ENCODE assay signal across 2 cellular contexts in genomic region chr14:69484444-69485113, GRCh38.
TF ChIP-seq lines count a peak whose summit lies in the region.

TSS of gene PLEKHD1 (plus strand) at chr14:69484728. CDS start at chr14:69484966, 238 bp downstream.

TF ChIP-seq in IMR-90, 13 proteins besides CTCF, POLR2A, EP300 and RAD21 (continued from another document):
- no peak for TF ChIP-seq SMC3 (IDR thresholded peaks at IDR 0.05; ENCODE audit: low read depth, low read length)
- no peak for TF ChIP-seq FOS (IDR thresholded peaks at IDR 0.05; ENCODE audit: low read depth, low read length)
- no peak for TF ChIP-seq MAFK (IDR thresholded peaks at IDR 0.05; ENCODE audit: low read depth, low read length)

TF ChIP-seq in K562, 482 proteins besides CTCF, POLR2A, EP300 and RAD21 (continued from another document):
- no peak for TF ChIP-seq HBP1 (CRISPR knock-in tag; IDR thresholded peaks at IDR 0.05)
- no peak for TF ChIP-seq MED1 (CRISPR knock-in tag; IDR thresholded peaks at IDR 0.05; ENCODE audit: borderline replicate concordance)
- no peak for TF ChIP-seq SAP30 (IDR thresholded peaks at IDR 0.05; ENCODE audit: borderline replicate concordance, insufficient read depth, low read depth, low read length, poor library complexity, severe bottlenecking)
- TF ChIP-seq KLF6 (CRISPR knock-in tag; IDR thresholded peaks at IDR 0.05; ENCODE audit: borderline replicate concordance), result no peak
- TF ChIP-seq PHF20 (IDR thresholded peaks at IDR 0.05; ENCODE audit: partially characterized antibody), result no peak
- TF ChIP-seq KHSRP (IDR thresholded peaks at IDR 0.05), result no peak
- TF ChIP-seq E2F6 (IDR thresholded peaks at IDR 0.05; ENCODE audit: borderline replicate concordance in 1 of 2, extremely low read depth in 1 of 2, insufficient read depth in 1 of 2, insufficient read length in 1 of 2, low read depth in 1 of 2, low read length in 1 of 2, poor library complexity in 1 of 2, severe bottlenecking in 1 of 2), result no peak
- TF ChIP-seq RAD51 (IDR thresholded peaks at IDR 0.05; ENCODE audit: borderline replicate concordance, low read depth), result no peak
- TF ChIP-seq SUPT5H (IDR thresholded peaks at IDR 0.05), result no peak
- TF ChIP-seq HNRNPL (IDR thresholded peaks at IDR 0.05; ENCODE audit: low read depth, low read length), result no peak
- no peak for TF ChIP-seq ZSCAN29 (IDR thresholded peaks at IDR 0.05)
- no peak for TF ChIP-seq EHMT2 (IDR thresholded peaks at IDR 0.05)
- TF ChIP-seq SMC3 (conservative IDR thresholded peaks at IDR 0.05; ENCODE audit: insufficient read depth, low read depth, low read length), result no peak
- TF ChIP-seq ZNF24 (IDR thresholded peaks at IDR 0.05), result no peak
- no peak for TF ChIP-seq MBD2 (IDR thresholded peaks at IDR 0.05; ENCODE audit: borderline replicate concordance, low read depth)
- TF ChIP-seq ZNF707 (CRISPR knock-in tag; conservative IDR thresholded peaks at IDR 0.05), result no peak
